ENCODE assay signal across 19 cellular contexts in genomic region chr17:15660077-15660476, GRCh38. TPM values are rescaled to one million over a fixed set of nuclear protein-coding genes. Genes with fewer than 3 reads are reported as not detected.
A peak's percentile ranks its signal among the peaks of the same experiment; 100 is the strongest.
DNase-seq lines count a peak whose midpoint lies in the region; ATAC-seq and TF ChIP-seq lines count a peak whose summit lies in the region.
"Had no signal": no experiment of that assay in that cellular context is flagged by ENCODE, and none has a peak within 500 bp of the region (broad histone marks: within the 10 kb centered on the region; RNA-seq: fewer than 3 reads in every experiment).

No MANE protein-coding gene starts in this region.

- no peaks in the 10 kb centered on the region for H3K9me3 ChIP-seq in aorta (ENCODE audit: control insufficient read depth, low read length)
- H3K9me3 ChIP-seq: SK-N-SH, spleen, suprapubic skin had no signal

- H3K9me3 Mint-ChIP-seq in progenitor cell of endocrine pancreas (ENCODE audit: low read depth), result no peaks in the 10 kb centered on the region
- no peaks in the 10 kb centered on the region for H3K9me3 Mint-ChIP-seq in activated T-cell treated with anti-CD3 and anti-CD28 coated beads, Interleukin-2, amount 50 U/mL, for 72 hours
- H3K9me3 Mint-ChIP-seq: T-helper 2 cell treated with Interferon-gamma antibody and Interleukin-4, amounts not matched to agents 5 μg/mL and 100 μg/mL, for 36 hours had no signal

- H3K4me1 Mint-ChIP-seq in progenitor cell of endocrine pancreas (ENCODE audit: low read depth), result peaks cover 10% of the 10 kb centered on the region
- H3K4me1 Mint-ChIP-seq in activated T-cell treated with anti-CD3 and anti-CD28 coated beads, Interleukin-2, amount 50 U/mL, for 72 hours (ENCODE audit: low read depth), result no peaks in the 10 kb centered on the region

- intact Hi-C loops in aorta (cut with DNase I), result no loop called here

- peak overlapping the region; percentile 72 for H3K27ac Mint-ChIP-seq in progenitor cell of endocrine pancreas
- H3K27ac Mint-ChIP-seq in activated T-cell treated with anti-CD3 and anti-CD28 coated beads, Interleukin-2, amount 50 U/mL, for 72 hours, result no peak overlapping the region
- H3K27ac Mint-ChIP-seq: T-helper 2 cell treated with Interferon-gamma antibody and Interleukin-4, amounts not matched to agents 5 μg/mL and 100 μg/mL, for 36 hours had no signal

- no peak for TF ChIP-seq CTCF in progenitor cell of endocrine pancreas (IDR thresholded peaks at IDR 0.05; ENCODE audit: unreplicated experiment)

- peaks cover 10% of the 10 kb centered on the region for H3K36me3 Mint-ChIP-seq in progenitor cell of endocrine pancreas (ENCODE audit: insufficient read depth)
- peaks cover 3 to 4% of the 10 kb centered on the region in 2 donors for H3K36me3 Mint-ChIP-seq in activated T-cell treated with anti-CD3 and anti-CD28 coated beads, Interleukin-2, amount 50 U/mL, for 72 hours (ENCODE audit: insufficient read depth in 2 of 2)

- 92 to 93% methylated on average over 3 of the region's 3 CpGs for WGBS in aorta, 2 donors

- no peak for TF ChIP-seq RAD21 in Ishikawa (IDR thresholded peaks at IDR 0.05; ENCODE audit: low read depth)

- ATAC-seq in HG03139 (IDR thresholded peaks at IDR 0.05; ENCODE audit: unreplicated experiment), result no peak
- no peak for ATAC-seq in aorta (ENCODE audit: low FRiP score)
- ATAC-seq in activated T-cell treated with anti-CD3 and anti-CD28 coated beads, Interleukin-2, amount 50 U/mL, for 72 hours (replicated peaks in 1 of 2), result no peak

- no peak for TF ChIP-seq EP300 in Ishikawa (IDR thresholded peaks at IDR 0.05; ENCODE audit: borderline replicate concordance)

- no peak overlapping the region for H3K27ac ChIP-seq in aorta (ENCODE audit: low read depth in 1 of 2, low read length in 2 of 2)
- H3K27ac ChIP-seq: suprapubic skin had no signal

- peak; percentile 70 for DNase-seq in dermis blood vessel endothelial cell
- peak; percentile 40 for DNase-seq in islet precursor cell
- no peak for DNase-seq in progenitor cell of endocrine pancreas (ENCODE audit: low spot score, unreplicated experiment)
- DNase-seq in SHP77 treated with DMSO at 0.1 percent for 48 hours (lab: John Stamatoyannopoulos, UW), result no peak
- DNase-seq in aorta, result no peak
- no peak for DNase-seq in activated T-cell treated with anti-CD3 and anti-CD28 coated beads, Interleukin-2, amount 50 U/mL, for 72 hours
- DNase-seq: activated CD4-positive, CD25-positive, alpha-beta regulatory T cell; caudate nucleus; GDM1; GOT3; head of caudate nucleus; NCI-H1417 treated with DMSO at 0.1 percent for 48 hours; NCI-H69; SK-N-SH; spleen had no signal

- no peak overlapping the region for H3K4me3 ChIP-seq in aorta (ENCODE audit: low read length in 2 of 2)
- H3K4me3 ChIP-seq: spleen, suprapubic skin had no signal

- H3K36me3 ChIP-seq in aorta (ENCODE audit: control insufficient read depth in 1 of 2, insufficient read depth in 2 of 2, low read length in 1 of 2), result no peaks in the 10 kb centered on the region
- H3K36me3 ChIP-seq: suprapubic skin had no signal

- no peaks in the 10 kb centered on the region for H3K27me3 ChIP-seq in aorta (ENCODE audit: control insufficient read depth in 1 of 2, insufficient read depth in 2 of 2, low read length in 1 of 2)
- H3K27me3 ChIP-seq: spleen, suprapubic skin had no signal

- no peak overlapping the region for H3K4me3 Mint-ChIP-seq in progenitor cell of endocrine pancreas (ENCODE audit: low read depth)
- H3K4me3 Mint-ChIP-seq in activated T-cell treated with anti-CD3 and anti-CD28 coated beads, Interleukin-2, amount 50 U/mL, for 72 hours, result no peak overlapping the region
- H3K4me3 Mint-ChIP-seq: T-helper 2 cell treated with Interferon-gamma antibody and Interleukin-4, amounts not matched to agents 5 μg/mL and 100 μg/mL, for 36 hours had no signal

- no peaks in the 10 kb centered on the region for H3K27me3 Mint-ChIP-seq in progenitor cell of endocrine pancreas
- no peaks in the 10 kb centered on the region for H3K27me3 Mint-ChIP-seq in activated T-cell treated with anti-CD3 and anti-CD28 coated beads, Interleukin-2, amount 50 U/mL, for 72 hours (ENCODE audit: low read depth)

- no peaks in the 10 kb centered on the region for H3K4me1 ChIP-seq in aorta (ENCODE audit: control insufficient read depth in 1 of 2, insufficient read depth in 2 of 2, low read length in 2 of 2)

TF ChIP-seq in Ishikawa, 13 proteins besides CTCF, POLR2A, EP300 and RAD21:
- TF ChIP-seq TAF1 (IDR thresholded peaks at IDR 0.05; ENCODE audit: low read depth) (0 out of 2 replicates have a peak, but pooled peaks have one; percentile 1), MAX (IDR thresholded peaks at IDR 0.05) (no peak)

RNA-seq across cellular contexts. Expression of gene TRIM16, which starts 24.0 kb away (rescaled TPM):
- total RNA-seq in dermis blood vessel endothelial cell (84.9 and 116 TPM in 2 replicates), progenitor cell of endocrine pancreas (25.0 and 28.0 TPM in 2 replicates), aorta (10 to 100 TPM; 12.2 to 20.3 TPM)
- polyA plus RNA-seq in aorta, result 10 to 100 TPM in 1 of 2 donors, 1 to 10 TPM in 1; 8.1 to 13.8 TPM
- 10 to 100 TPM; 20.8 to 23.7 TPM for total RNA-seq in activated T-cell treated with anti-CD3 and anti-CD28 coated beads, Interleukin-2, amount 50 U/mL, for 72 hours

RNA-seq across cellular contexts. Expression of gene ZNF286A, which starts 39.5 kb away (rescaled TPM):
- total RNA-seq in dermis blood vessel endothelial cell, result 44.9 and 48.8 TPM in 2 replicates
- 97.0 and 98.0 TPM in 2 replicates for total RNA-seq in progenitor cell of endocrine pancreas
- 10 to 100 TPM; 13.5 to 19.9 TPM for total RNA-seq in aorta
- 10 to 100 TPM; 11.8 to 12.8 TPM for polyA plus RNA-seq in aorta
- 10 to 100 TPM; 20.4 to 26.8 TPM for total RNA-seq in activated T-cell treated with anti-CD3 and anti-CD28 coated beads, Interleukin-2, amount 50 U/mL, for 72 hours

RNA-seq across cellular contexts. Expression of gene FBXW10B, which starts 40.6 kb away (rescaled TPM):
- total RNA-seq in dermis blood vessel endothelial cell, result 0.79 and 1.4 TPM in 2 replicates
- 0.69 and 0.81 TPM in 2 replicates for total RNA-seq in progenitor cell of endocrine pancreas
- 1 to 10 TPM in 1 of 2 donors, under 1 TPM in 1; 0.58 to 1.7 TPM for total RNA-seq in aorta
- 1 to 10 TPM in 1 of 2 donors, under 1 TPM in 1; 0.38 to 1.3 TPM for polyA plus RNA-seq in aorta
- 1 to 10 TPM; 1.2 to 1.5 TPM for total RNA-seq in activated T-cell treated with anti-CD3 and anti-CD28 coated beads, Interleukin-2, amount 50 U/mL, for 72 hours

Comparison
In these comparisons a context has a peak if more than half of its experiments do, and no peak if none do; other contexts are left out.
1. DNase-seq: peak in dermis blood vessel endothelial cell (single experiment) and islet precursor cell (single experiment); none in progenitor cell of endocrine pancreas (single experiment), SHP77 treated with DMSO at 0.1 percent for 48 hours (single experiment), aorta (0 of 2) and activated T-cell treated with anti-CD3 and anti-CD28 coated beads, Interleukin-2, amount 50 U/mL, for 72 hours (0 of 2).